Comparison of ENCODE assay signal across 8 cellular contexts in the genomic region with DNA sequence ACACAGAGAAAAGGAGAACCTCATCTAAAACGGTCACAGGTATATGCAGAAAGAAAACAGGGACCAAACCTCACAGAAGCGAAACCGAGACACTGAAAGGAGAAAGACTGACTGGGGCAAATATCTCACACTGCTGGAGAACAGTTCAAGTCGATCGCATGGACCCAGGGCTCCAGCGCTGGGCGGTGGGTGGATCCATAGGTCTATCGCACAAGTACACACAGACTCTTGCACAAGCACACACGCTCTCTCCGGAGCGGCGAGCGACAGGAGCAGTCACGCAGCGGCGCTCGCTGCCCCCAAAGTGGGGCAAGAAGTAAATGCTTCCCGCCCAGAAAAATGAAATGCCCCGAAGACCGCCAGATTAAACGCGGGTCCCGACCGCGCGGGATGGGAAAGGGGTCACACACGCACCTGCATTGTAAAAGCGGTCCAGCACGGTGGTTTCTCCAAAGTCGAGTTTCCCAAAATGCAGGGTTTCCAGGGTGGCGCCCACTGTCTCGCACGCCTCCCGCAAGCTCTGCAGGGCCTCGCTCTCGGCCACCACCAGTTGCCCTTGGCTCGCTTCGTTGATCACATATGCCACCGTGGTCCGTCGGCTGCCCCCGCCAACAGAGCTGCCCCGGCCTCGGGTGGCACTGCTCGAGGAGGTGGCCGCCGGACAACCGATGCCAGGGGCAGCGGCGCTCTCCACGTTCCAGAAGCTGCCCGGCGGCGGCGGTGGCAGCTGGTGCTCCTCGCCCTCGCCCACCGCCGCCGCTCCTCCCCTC. TPM values are rescaled to one million over a fixed set of nuclear protein-coding genes. Genes with fewer than 3 reads are reported as not detected.
DNase-seq lines count a peak whose midpoint lies in the region; ATAC-seq, FAIRE-seq and TF ChIP-seq lines count a peak whose summit lies in the region.

No MANE protein-coding gene starts in this region.

- no peaks in the 10 kb centered on the region for H3F3A ChIP-seq in PC-3 (ENCODE audit: low read length, unreplicated experiment)

- ATAC-seq in CD8-positive, alpha-beta T cell = no peak
- ATAC-seq in HG03439 (IDR thresholded peaks at IDR 0.05; ENCODE audit: unreplicated experiment) (peak; percentile 26), PC-3 (peak; percentile 25)

- H3K9ac ChIP-seq in PC-3 (ENCODE audit: low read length) = peak overlapping the region; percentile 88
- peak overlapping the region; percentile 82 for H3K9ac ChIP-seq in neuronal stem cell (ENCODE audit: low read depth, low read length, poor library complexity)

- H3K4ac ChIP-seq in neuronal stem cell (ENCODE audit: low read length) = no peak overlapping the region

- H2AFZ ChIP-seq in PC-3 (ENCODE audit: low read length) (peak overlapping the region; percentile 74), neuronal stem cell (ENCODE audit: low read length) (peak overlapping the region; percentile 97)

- peak overlapping the region; percentile 99 for H3K4me3 ChIP-seq in CD8-positive, alpha-beta T cell (ENCODE audit: low read depth, low read length)
- H3K4me3 ChIP-seq in PC-3 (ENCODE audit: low read length) (peak overlapping the region; percentile 81), foreskin fibroblast (ENCODE audit: low read depth in 1 of 2, low read length in 2 of 2) (peak overlapping the region; percentile 94 to 95), neuronal stem cell (ENCODE audit: low read length in 2 of 2) (peak overlapping the region; percentile 48 to 86), tibial nerve (peak overlapping the region; percentile 66 to 96 (median 90))

- peak; percentile 95 for FAIRE-seq in GM19239 (lab: Jason Lieb, UNC)

- H3K14ac ChIP-seq in neuronal stem cell (ENCODE audit: low read length) = peak overlapping the region; percentile 43

- intact Hi-C loops in CD8-positive, alpha-beta T cell (cut with DNase I, micrococcal nuclease) = loop anchor here (1.0 to 10.0 kb wide), 10 partner anchors 9 to 1609 kb away; partner anchors contain the start of genes PEX7 (in 2 of the 2), AHI1 (in 1 of the 2), BCLAF1 (in 1 of the 2) and MYB (in 1 of the 2)
- intact Hi-C loops in PC-3 (cut with micrococcal nuclease) = loop anchor here (5.0 kb wide), 1 partner anchor 124 kb away; no protein-coding TSS in a partner anchor

- H3K4me1 ChIP-seq in CD8-positive, alpha-beta T cell (ENCODE audit: insufficient read depth, low read length) = peaks cover 45% of the 10 kb centered on the region
- peaks cover 28% of the 10 kb centered on the region for H3K4me1 ChIP-seq in PC-3 (ENCODE audit: insufficient read depth, low read length)
- H3K4me1 ChIP-seq in neuronal stem cell (ENCODE audit: control insufficient read depth in 2 of 2, insufficient read depth in 1 of 2, low read depth in 1 of 2, low read length in 2 of 2) = peaks cover 2 to 3% of the 10 kb centered on the region in 2 donors
- H3K4me1 ChIP-seq in tibial nerve = peaks cover 0 to 53% (median 19%) of the 10 kb centered on the region in 4 donors

- no CpG with 5 or more reads among the region's 60 CpGs for WGBS in neuronal stem cell (ENCODE audit: extremely low coverage in 2 of 2, insufficient read length in 2 of 2, insufficient replicate concordance in 1 of 2), 2 donors
- WGBS in tibial nerve, 2 donors = 2 to 6% methylated on average over 25 to 43 of the region's 60 CpGs

- no peak overlapping the region for H2BK120ac ChIP-seq in neuronal stem cell (ENCODE audit: low read depth, low read length)

- H3K4me2 ChIP-seq in PC-3 (ENCODE audit: low read length) (peak overlapping the region; percentile 88), neuronal stem cell (ENCODE audit: insufficient read depth, low read length, poor library complexity, severe bottlenecking) (peak overlapping the region; percentile 99)

- H2BK5ac ChIP-seq in neuronal stem cell (ENCODE audit: low read length) = peak overlapping the region; percentile 7

- peak in 1 of 2 donors; percentile 23 for TF ChIP-seq POLR2A in tibial nerve (IDR thresholded peaks at IDR 0.05)

- H3K27ac ChIP-seq in CD8-positive, alpha-beta T cell (ENCODE audit: low read depth, low read length) = peak overlapping the region; percentile 96
- H3K27ac ChIP-seq in PC-3 (ENCODE audit: low read length) (peak overlapping the region; percentile 32), neuronal stem cell (replicated peaks; ENCODE audit: low read length) (no peak overlapping the region), tibial nerve (peak overlapping the region; percentile 76 to 97 (median 88))

- H3K4me3 Mint-ChIP-seq in CD8-positive, alpha-beta T cell = peak overlapping the region; percentile 94

- no peaks in the 10 kb centered on the region for H3K9me3 ChIP-seq in CD8-positive, alpha-beta T cell (ENCODE audit: low read length)
- H3K9me3 ChIP-seq in PC-3 (ENCODE audit: low read length) (no peaks in the 10 kb centered on the region), neuronal stem cell (replicated peaks in 1 of 2; ENCODE audit: control insufficient read depth in 2 of 2, insufficient read depth in 1 of 2, low read depth in 1 of 2, low read length in 2 of 2) (no peaks in the 10 kb centered on the region), tibial nerve (no peaks in the 10 kb centered on the region)

- no peak overlapping the region for H2BK12ac ChIP-seq in neuronal stem cell (ENCODE audit: low read length)

- H4K20me1 ChIP-seq in PC-3 (ENCODE audit: low read length) = no peaks in the 10 kb centered on the region

- no peak overlapping the region for H4K8ac ChIP-seq in neuronal stem cell (ENCODE audit: low read depth, low read length)

- CTCF ChIA-PET in CD8-positive, alpha-beta T cell (lab: Charles Lee) = interaction anchor here (0.6 to 4.7 kb wide), 66 partner anchors 7 to 544 kb away, joined by 3 to 269 read pairs (median 7); partner anchors contain the start of genes BCLAF1, PEX7 and SLC35D3
- CTCF ChIA-PET in PC-3 (lab: Charles Lee) = interaction anchor here (0.6 to 1.8 kb wide), 14 partner anchors 7 to 541 kb away, joined by 3 to 119 read pairs (median 4); partner anchors contain the start of gene MTFR2

- H3K27me3 ChIP-seq in CD8-positive, alpha-beta T cell (ENCODE audit: insufficient read depth, low read length) = no peaks in the 10 kb centered on the region
- H3K27me3 ChIP-seq in PC-3 (ENCODE audit: low read length) (no peaks in the 10 kb centered on the region), neuronal stem cell (ENCODE audit: control insufficient read depth in 3 of 3, insufficient read depth in 3 of 3, low read depth in 1 of 3, low read length in 3 of 3) (peaks cover 11 to 86% (median 28%) of the 10 kb centered on the region in 3 experiments), tibial nerve (no peaks in the 10 kb centered on the region)

- H3K27ac Mint-ChIP-seq in CD8-positive, alpha-beta T cell = peak overlapping the region; percentile 91

- H3K27me3 Mint-ChIP-seq in CD8-positive, alpha-beta T cell (ENCODE audit: low read depth) = no peaks in the 10 kb centered on the region

- H2AK5ac ChIP-seq in neuronal stem cell (ENCODE audit: low read depth, low read length) = no peak overlapping the region

- no TSS peak for BruUV-seq in PC-3 (replicated peaks; lab: Mats Ljungman, UMichigan)

- H2BK15ac ChIP-seq in neuronal stem cell (ENCODE audit: low read length) = no peak overlapping the region

- no peak for TF ChIP-seq CTCF in CD8-positive, alpha-beta T cell (IDR thresholded peaks at IDR 0.05)
- TF ChIP-seq CTCF in PC-3 (conservative IDR thresholded peaks at IDR 0.05; ENCODE audit: low read depth, low read length) (no peak; the same call in 1 of the 2 replicates), foreskin fibroblast (IDR thresholded peaks at IDR 0.05; ENCODE audit: low read depth, low read length) (no peak), tibial nerve (IDR thresholded peaks at IDR 0.05) (no peak)

- H4K91ac ChIP-seq in neuronal stem cell (ENCODE audit: low read depth, low read length, poor library complexity) = no peak overlapping the region

- H3K9me2 ChIP-seq in PC-3 (replicated peaks; ENCODE audit: low read length) = no peaks in the 10 kb centered on the region

- peak in 1 of 2 donors; percentile 61 for TF ChIP-seq EP300 in tibial nerve (IDR thresholded peaks at IDR 0.05)

- POLR2A ChIA-PET in CD8-positive, alpha-beta T cell (lab: Charles Lee) = interaction anchor here (0.7 to 4.6 kb wide), 28 partner anchors 8 to 1293 kb away, joined by 3 to 71 read pairs (median 5); partner anchors contain the start of genes BCLAF1 and PEX7
- POLR2A ChIA-PET in PC-3 (lab: Charles Lee; ENCODE audit: unreplicated experiment) = interaction anchor here (0.6 to 1.9 kb wide), 4 partner anchors 147 to 503 kb away, joined by 3 to 23 read pairs (median 4); no protein-coding TSS in a partner anchor

- peaks cover 48% of the 10 kb centered on the region for H3K4me1 Mint-ChIP-seq in CD8-positive, alpha-beta T cell (ENCODE audit: low read depth)

- H3K36me3 ChIP-seq in CD8-positive, alpha-beta T cell (ENCODE audit: insufficient read depth, low read length) = no peaks in the 10 kb centered on the region
- H3K36me3 ChIP-seq in PC-3 (ENCODE audit: low read depth, low read length) (no peaks in the 10 kb centered on the region), neuronal stem cell (replicated peaks in 1 of 2; ENCODE audit: control insufficient read depth in 2 of 2, insufficient read depth in 2 of 2, low read length in 2 of 2) (no peaks in the 10 kb centered on the region), tibial nerve (no peaks in the 10 kb centered on the region)

- H3K18ac ChIP-seq in neuronal stem cell (ENCODE audit: low read length) = peak overlapping the region; percentile 54

- H3K79me1 ChIP-seq in neuronal stem cell (ENCODE audit: low read depth, low read length) = no peaks in the 10 kb centered on the region

- peaks cover 14% of the 10 kb centered on the region for H3K36me3 Mint-ChIP-seq in CD8-positive, alpha-beta T cell

- DNase-seq in CD8-positive, alpha-beta T cell = peak; percentile 9 to 72 (median 44)
- DNase-seq in GM19239 (ENCODE audit: insufficient read length, low spot score) (peak; percentile 25), PC-3 (peak; percentile 50), foreskin fibroblast (peak; percentile 59 to 81), neuronal stem cell (ENCODE audit: low spot score) (peak; percentile 18), tibial nerve (ENCODE audit: low spot score in 2 of 2) (peak; percentile 55 to 57)
- peak; percentile 44 for DNase-seq in activated effector memory CD4-positive, alpha-beta T cell treated with Interleukin-2 at 50 U/mL for 16 hours

- no peaks in the 10 kb centered on the region for H3K9me3 Mint-ChIP-seq in CD8-positive, alpha-beta T cell

- peak overlapping the region; percentile 50 for H3K23ac ChIP-seq in neuronal stem cell (ENCODE audit: low read depth, low read length, poor library complexity)

- peaks cover 37% of the 10 kb centered on the region for H3K79me2 ChIP-seq in PC-3 (ENCODE audit: low read length)

RNA-seq across cellular contexts. Expression of gene MAP3K5, which starts 0.8 kb away (rescaled TPM):
- 10 to 100 TPM; 11.1 to 11.3 TPM for total RNA-seq in CD8-positive, alpha-beta T cell
- total RNA-seq in PC-3 (2014; rRNA removed) (4.3 and 5.0 TPM in 2 replicates), tibial nerve (10 to 100 TPM; 26.9 to 64.5 (median 34.0) TPM)
- polyA plus RNA-seq in neuronal stem cell (2013, experiment 1 of 2) = 0.06 TPM
- 0.04 TPM for polyA plus RNA-seq in neuronal stem cell (2013, experiment 2 of 2)

RNA-seq across cellular contexts. Expression of gene PEX7, which starts 30.9 kb away (rescaled TPM):
- total RNA-seq in CD8-positive, alpha-beta T cell = 1 to 10 TPM; 2.6 to 2.8 TPM
- total RNA-seq in PC-3 (2014; rRNA removed) (6.6 and 9.9 TPM in 2 replicates), tibial nerve (10 to 100 TPM in 1 of 4 donors, 1 to 10 TPM in 3; 5.0 to 10.7 (median 8.8) TPM)
- polyA plus RNA-seq in neuronal stem cell (2013, experiment 1 of 2) = 5.1 TPM
- 5.2 TPM for polyA plus RNA-seq in neuronal stem cell (2013, experiment 2 of 2)

Comparison
In these comparisons a context has a peak if more than half of its experiments do, and no peak if none do; other contexts are left out.
1. DNase-seq: peak in every context shown above with its lines; median percentile 70 in foreskin fibroblast; 56 in tibial nerve; 50 in PC-3; 44 in CD8-positive, alpha-beta T cell; 44 in activated effector memory CD4-positive, alpha-beta T cell treated with Interleukin-2 at 50 U/mL for 16 hours; 25 in GM19239; 18 in neuronal stem cell.